Comparison of ENCODE assay signal across 8 cellular contexts in genomic region chr10:45418859-45419672, GRCh38.
A peak's percentile ranks its signal among the peaks of the same experiment; 100 is the strongest.
DNase-seq lines count a peak whose midpoint lies in the region; ATAC-seq lines count a peak whose summit lies in the region.

No MANE protein-coding gene starts in this region.

- H3K36me3 ChIP-seq in BLaER1 treated with 17β-estradiol and CSF1 and Interleukin-3, amounts not matched to agents 10 nM and 100 nM, result peaks cover 5 to 65% (median 43%) of the 10 kb centered on the region in 11 experiments; a peak in 19 of 22 replicates
- no peaks in the 10 kb centered on the region for H3K36me3 ChIP-seq in effector memory CD4-positive, alpha-beta T cell (ENCODE audit: control insufficient read depth, insufficient read depth, low read length)

- H3K27ac ChIP-seq in BLaER1 treated with 17β-estradiol and CSF1 and Interleukin-3, amounts not matched to agents 10 nM and 100 nM, result peak overlapping the region; percentile 94 to 100 (median 99)
- H3K27ac ChIP-seq in effector memory CD4-positive, alpha-beta T cell (ENCODE audit: insufficient read depth, low read length, poor library complexity, severe bottlenecking), result peak overlapping the region; percentile 86

- ATAC-seq in HG03520 (IDR thresholded peaks at IDR 0.05; ENCODE audit: unreplicated experiment), result peak; percentile 49

- no peaks in the 10 kb centered on the region for H3K27me3 ChIP-seq in BLaER1 treated with 17β-estradiol and CSF1 and Interleukin-3, amounts not matched to agents 10 nM and 100 nM
- no peaks in the 10 kb centered on the region for H3K27me3 ChIP-seq in effector memory CD4-positive, alpha-beta T cell (replicated peaks; ENCODE audit: control insufficient read depth, insufficient read depth, low read length, poor library complexity, severe bottlenecking)

- H3K9ac ChIP-seq in BLaER1 treated with 17β-estradiol and CSF1 and Interleukin-3, amounts not matched to agents 10 nM and 100 nM, result peak overlapping the region; percentile 88 to 100 (median 98)

- peak overlapping the region; percentile 89 to 99 (median 94) for H3K4me2 ChIP-seq in BLaER1 treated with 17β-estradiol and CSF1 and Interleukin-3, amounts not matched to agents 10 nM and 100 nM

- H4K20me1 ChIP-seq in BLaER1 treated with 17β-estradiol and CSF1 and Interleukin-3, amounts not matched to agents 10 nM and 100 nM, result no peaks in the 10 kb centered on the region

- DNase-seq in GM19240 (ENCODE audit: insufficient read length, low spot score) (peak; percentile 53), medulla oblongata (ENCODE audit: extremely low spot score) (peak; percentile 84), amniotic stem cell (lab: John Stamatoyannopoulos, UW) (no peak)
- DNase-seq in activated CD4-positive, alpha-beta T cell treated with anti-CD3 and anti-CD28 coated beads, Interleukin-2, amount 50 U/mL, for 48 hours, result peak; percentile 51 to 58
- peak; percentile 24 to 27 (median 24) for DNase-seq in effector memory CD4-positive, alpha-beta T cell
- peak; percentile 20 to 35 for DNase-seq in stimulated activated CD8-positive, alpha-beta memory T cell treated with anti-CD3 and anti-CD28 coated beads, Interleukin-4, amount 100 ng/mL, for 1 hour (ENCODE audit: low read depth in 2 of 2, low spot score in 1 of 2)

- H3K4me3 ChIP-seq in BLaER1 treated with 17β-estradiol and CSF1 and Interleukin-3, amounts not matched to agents 10 nM and 100 nM, result peak overlapping the region; percentile 54 to 75 (median 68)
- peak overlapping the region; percentile 78 for H3K4me3 ChIP-seq in effector memory CD4-positive, alpha-beta T cell (ENCODE audit: insufficient read depth, low read depth, low read length, poor library complexity, severe bottlenecking)

- H3K9me3 ChIP-seq in BLaER1 treated with 17β-estradiol and CSF1 and Interleukin-3, amounts not matched to agents 10 nM and 100 nM (replicated peaks in 1 of 11), result peaks cover 0 to 8% (median under 1%) of the 10 kb centered on the region in 11 experiments; a peak in 6 of 22 replicates
- H3K9me3 ChIP-seq in effector memory CD4-positive, alpha-beta T cell (ENCODE audit: control insufficient read depth, low read length), result no peaks in the 10 kb centered on the region

- H3K4me1 ChIP-seq in BLaER1 treated with 17β-estradiol and CSF1 and Interleukin-3, amounts not matched to agents 10 nM and 100 nM, result peaks cover 63 to 83% (median 78%) of the 10 kb centered on the region in 10 experiments
- H3K4me1 ChIP-seq in effector memory CD4-positive, alpha-beta T cell (ENCODE audit: control insufficient read depth, insufficient read depth, low read length, poor library complexity, severe bottlenecking), result peaks cover 54% of the 10 kb centered on the region
